Comparison of ENCODE assay signal across 18 cellular contexts in the genomic region with DNA sequence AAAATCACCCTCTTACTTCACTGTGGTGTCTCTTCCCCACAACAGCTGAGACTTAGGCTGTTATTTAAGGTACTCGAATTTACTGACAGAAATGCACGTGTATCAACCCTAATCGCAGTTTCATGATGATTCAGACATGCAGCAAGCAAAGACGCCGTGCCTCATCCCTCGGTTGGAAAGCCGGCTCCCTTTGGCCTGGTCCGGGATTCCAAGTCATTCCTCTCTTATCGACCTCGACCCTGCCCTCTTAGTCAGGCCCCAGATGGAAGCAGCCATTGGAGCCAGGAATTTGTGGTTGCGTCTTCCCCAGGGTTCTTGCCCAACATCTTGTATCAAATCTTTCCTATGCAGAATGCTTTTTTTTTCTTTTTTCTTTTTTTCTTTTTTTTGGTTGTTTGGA.
DNase-seq lines count a peak whose midpoint lies in the region; ATAC-seq and TF ChIP-seq lines count a peak whose summit lies in the region.
"Had no signal": no experiment of that assay in that cellular context is flagged by ENCODE, and none has a peak within 500 bp of the region (broad histone marks: within the 10 kb centered on the region; RNA-seq: fewer than 3 reads in every experiment).

No MANE protein-coding gene starts in this region.

- H3K27me3 Mint-ChIP-seq in GM23338 (ENCODE audit: insufficient read depth, low read depth, poor library complexity), result no peaks in the 10 kb centered on the region

- no peaks in the 10 kb centered on the region for H3K9me2 ChIP-seq in GM23338 (ENCODE audit: insufficient read depth)

- peak; percentile 38 for DNase-seq in M059J (ENCODE audit: low read depth)
- peak; percentile 98 for DNase-seq in amniotic epithelial cell (ENCODE audit: low read depth)
- DNase-seq in fibroblast of villous mesenchyme (ENCODE audit: low read depth), result peak; percentile 94
- peak; percentile 66 for DNase-seq in islet precursor cell
- no peak for DNase-seq in GM23338 (ENCODE audit: low spot score)
- DNase-seq in Peyer's patch, result no peak
- no peak for DNase-seq in NCI-H1930 (lab: John Stamatoyannopoulos, UW)
- DNase-seq: COR-L47, GDM1, NCI-H1105, NCI-H510A, NCI-H774, OCI-M1, SJCRH30 had no signal

- ATAC-seq in HG03432 (IDR thresholded peaks at IDR 0.05; ENCODE audit: unreplicated experiment) (no peak), GM23338 (no peak)

- H3K4me3 ChIP-seq in fibroblast of villous mesenchyme (ENCODE audit: low read depth, low read length), result no peak overlapping the region
- H3K4me3 ChIP-seq in GM23338, result no peak overlapping the region
- H3K4me3 ChIP-seq in Peyer's patch, result no peak overlapping the region
- H3K4me3 ChIP-seq: SJCRH30 had no signal

- no peak overlapping the region for H3K4me2 ChIP-seq in GM23338

- H3K27me3 ChIP-seq in GM23338 (ENCODE audit: insufficient read depth), result no peaks in the 10 kb centered on the region
- H3K27me3 ChIP-seq in Peyer's patch, result no peaks in the 10 kb centered on the region
- H3K27me3 ChIP-seq: SJCRH30 had no signal

- H3K9me3 ChIP-seq in Peyer's patch, result no peaks in the 10 kb centered on the region
- H3K9me3 ChIP-seq: SJCRH30 had no signal

- no peak overlapping the region for H3K27ac ChIP-seq in GM23338 (ENCODE audit: low read depth)
- H3K27ac ChIP-seq in Peyer's patch, result no peak overlapping the region
- H3K27ac ChIP-seq: HL-60, RWPE1, SJCRH30 had no signal

- H2AFZ ChIP-seq in GM23338, result no peak overlapping the region

- H3K4me1 ChIP-seq in GM23338 (ENCODE audit: insufficient read depth), result peaks cover 10% of the 10 kb centered on the region; the same call in 1 of the 2 replicates
- H3K4me1 ChIP-seq in Peyer's patch, result no peaks in the 10 kb centered on the region
- H3K4me1 ChIP-seq: SJCRH30 had no signal

- no peak overlapping the region for H3K27ac Mint-ChIP-seq in GM23338
- H3K27ac Mint-ChIP-seq: B cell had no signal

- no peaks in the 10 kb centered on the region for H3K79me2 ChIP-seq in GM23338 (replicated peaks; ENCODE audit: insufficient read depth)

- peaks cover 6% of the 10 kb centered on the region for H3K4me1 Mint-ChIP-seq in GM23338
- H3K4me1 Mint-ChIP-seq: B cell had no signal

- no peaks in the 10 kb centered on the region for H3K9me3 Mint-ChIP-seq in GM23338

- no peaks in the 10 kb centered on the region for H4K20me1 ChIP-seq in GM23338 (replicated peaks; ENCODE audit: insufficient read depth)

- H3K36me3 ChIP-seq in GM23338 (ENCODE audit: insufficient read depth) (no peaks in the 10 kb centered on the region), Peyer's patch (no peaks in the 10 kb centered on the region)
- H3K36me3 ChIP-seq: SJCRH30 had no signal

- H3K4me3 Mint-ChIP-seq in GM23338, result no peak overlapping the region
- H3K4me3 Mint-ChIP-seq: B cell had no signal

- H3K36me3 Mint-ChIP-seq in GM23338 (ENCODE audit: low read depth), result no peaks in the 10 kb centered on the region

- no peak for TF ChIP-seq CTCF in fibroblast of villous mesenchyme (IDR thresholded peaks at IDR 0.05; ENCODE audit: insufficient read depth, low read depth, low read length)
- TF ChIP-seq CTCF in GM23338 (conservative IDR thresholded peaks at IDR 0.05; ENCODE audit: low read depth in 2 of 2), result no peak
- TF ChIP-seq CTCF in Peyer's patch (IDR thresholded peaks at IDR 0.05), result no peak

- H3F3A ChIP-seq in GM23338 (replicated peaks; ENCODE audit: low read depth), result no peaks in the 10 kb centered on the region

- TF ChIP-seq POLR2A in Peyer's patch (IDR thresholded peaks at IDR 0.05), result no peak

TF ChIP-seq in GM23338, 12 proteins besides CTCF, POLR2A, EP300 and RAD21:
- no peak for TF ChIP-seq ZNF331 (CRISPR knock-in tag; IDR thresholded peaks at IDR 0.05; ENCODE audit: low read depth)

Comparison
In these comparisons a context has a peak if more than half of its experiments do, and no peak if none do; other contexts are left out.
1. DNase-seq: peak in M059J (single experiment), amniotic epithelial cell (single experiment), fibroblast of villous mesenchyme (single experiment) and islet precursor cell (single experiment); none in GM23338 (single experiment), Peyer's patch (0 of 3) and NCI-H1930 (0 of 2).